8 cellular contexts compared by ENCODE assay signal in the genomic region with DNA sequence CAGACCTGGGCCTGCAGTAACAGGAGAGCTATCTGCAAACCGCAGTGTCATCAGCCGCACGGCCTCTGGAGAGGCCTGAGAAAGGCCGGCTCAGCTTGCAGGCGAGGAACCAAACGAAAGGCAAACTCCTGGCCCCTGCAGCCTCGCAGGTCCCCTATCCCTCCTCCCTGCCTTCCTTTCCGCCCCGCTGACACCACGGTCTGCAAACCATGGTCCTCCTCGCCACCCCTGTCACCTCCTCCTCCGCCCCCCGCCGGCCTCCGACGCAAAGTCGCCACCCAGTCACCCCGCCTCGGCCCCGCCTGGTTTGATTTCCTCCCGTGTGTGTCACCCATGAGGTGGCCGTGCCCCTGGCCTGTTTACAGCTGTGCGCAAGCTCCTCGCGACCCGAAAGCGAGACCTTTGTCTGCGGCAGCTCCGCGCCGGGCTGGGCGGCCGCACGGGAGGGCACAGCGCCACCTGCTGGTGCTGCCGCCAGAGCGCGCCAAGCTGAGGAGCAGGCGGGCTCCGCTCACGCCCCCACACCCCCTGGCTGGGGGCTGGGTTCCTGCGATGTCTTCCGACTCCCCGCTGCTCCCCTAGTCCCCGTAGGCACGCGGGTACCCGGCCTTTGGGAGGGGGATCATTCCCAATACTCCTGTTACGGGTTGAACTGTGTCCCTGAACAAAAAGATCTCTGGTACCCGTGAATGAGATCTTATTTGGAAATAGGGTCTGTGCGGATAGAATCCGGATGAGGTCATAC. TPM values are rescaled to one million over a fixed set of nuclear protein-coding genes. Genes with fewer than 3 reads are reported as not detected.
DNase-seq lines count a peak whose midpoint lies in the region; ATAC-seq and TF ChIP-seq lines count a peak whose summit lies in the region.

No MANE protein-coding gene starts in this region.

- H3K18ac ChIP-seq in IMR-90 (ENCODE audit: low read depth, low read length), result no peak overlapping the region

- H3K4me3 ChIP-seq in CD4-positive, alpha-beta memory T cell (ENCODE audit: low read length in 2 of 2), result peak overlapping the region; percentile 29 to 51
- H3K4me3 ChIP-seq in IMR-90 (ENCODE audit: insufficient read depth, low read depth, low read length) (peak overlapping the region; percentile 31), parathyroid adenoma (ENCODE audit: low read depth, low read length) (peak overlapping the region; percentile 48), transverse colon (peak overlapping the region; percentile 2 to 43 (median 23))

- peaks cover 4% of the 10 kb centered on the region for H3K36me3 ChIP-seq in CD4-positive, alpha-beta memory T cell (ENCODE audit: insufficient read depth, low read length)
- H3K36me3 ChIP-seq in IMR-90 (ENCODE audit: control insufficient read depth, insufficient read depth, low read length), result no peaks in the 10 kb centered on the region
- no peaks in the 10 kb centered on the region for H3K36me3 ChIP-seq in parathyroid adenoma (ENCODE audit: control insufficient read depth, insufficient read depth, low read length)
- H3K36me3 ChIP-seq in transverse colon, result no peaks in the 10 kb centered on the region

- H2BK20ac ChIP-seq in IMR-90 (ENCODE audit: low read depth, low read length), result no peak overlapping the region

- no peak overlapping the region for H2BK5ac ChIP-seq in IMR-90 (ENCODE audit: low read depth, low read length, poor library complexity, severe bottlenecking)

- no peak for TF ChIP-seq EP300 in transverse colon (IDR thresholded peaks at IDR 0.05; ENCODE audit: low read depth)

- peak overlapping the region; percentile 24; the same call in 1 of the 2 replicates for H2AK5ac ChIP-seq in IMR-90 (ENCODE audit: low read depth, low read length)

- 0 out of 2 replicates have a peak, but pooled peaks cover 5% of the 10 kb centered on the region for H3K9me1 ChIP-seq in IMR-90 (ENCODE audit: insufficient read depth, low read length)

- 14% methylated on average over 33 of the region's 52 CpGs; no CpG with 5 or more reads in 1 of the 2 experiments for WGBS in IMR-90 (ENCODE audit: extremely low coverage in 2 of 2, insufficient read length in 1 of 2), 2 experiments
- WGBS in transverse colon (ENCODE audit: low coverage in 1 of 2), 2 donors, result 3 to 8% methylated on average over 6 to 46 of the region's 52 CpGs

- dilution Hi-C loops in IMR-90 (cut with HindIII; ENCODE audit: low sequenced_read_pairs, unreplicated experiment), result no loop called here

- DNase-seq in CD4-positive, alpha-beta memory T cell, result peak; percentile 89 to 98 (median 91)
- DNase-seq in IMR-90 (peak; percentile 51), SK-MEL-5 (ENCODE audit: low read depth, low spot score) (peak; percentile 62), glutamatergic neuron (peak; percentile 93), transverse colon (peak; percentile 95)
- peak; percentile 37 to 91 (median 77) for DNase-seq in activated naive CD4-positive, alpha-beta T cell (lab: John Stamatoyannopoulos, UW)

- peak overlapping the region; percentile 85 for H2AK9ac ChIP-seq in IMR-90 (replicated peaks; ENCODE audit: low read depth, low read length, poor library complexity)

- peaks cover 14 to 68% of the 10 kb centered on the region in 2 experiments for H3K79me1 ChIP-seq in IMR-90 (ENCODE audit: low read depth in 1 of 2, low read length in 2 of 2)

- H4K20me1 ChIP-seq in IMR-90 (ENCODE audit: insufficient read depth, low read length), result peaks cover 76% of the 10 kb centered on the region

- H3K4me1 ChIP-seq in CD4-positive, alpha-beta memory T cell (ENCODE audit: insufficient read depth, low read length), result peaks cover 86% of the 10 kb centered on the region
- H3K4me1 ChIP-seq in IMR-90 (ENCODE audit: control insufficient read depth, insufficient read depth, low read length) (peaks cover 17% of the 10 kb centered on the region), parathyroid adenoma (peaks cover 9% of the 10 kb centered on the region), transverse colon (peaks cover 52 to 74% (median 61%) of the 10 kb centered on the region in 4 donors)

- H3K27me3 ChIP-seq in CD4-positive, alpha-beta memory T cell (ENCODE audit: insufficient read depth, low read length), result no peaks in the 10 kb centered on the region
- H3K27me3 ChIP-seq in IMR-90 (ENCODE audit: control insufficient read depth, insufficient read depth, low read length), result no peaks in the 10 kb centered on the region
- no peaks in the 10 kb centered on the region for H3K27me3 ChIP-seq in parathyroid adenoma (ENCODE audit: control insufficient read depth, insufficient read depth, low read length)
- no peaks in the 10 kb centered on the region for H3K27me3 ChIP-seq in transverse colon

- H2BK120ac ChIP-seq in IMR-90 (ENCODE audit: low read depth, low read length), result 0 out of 2 replicates have a peak overlapping the region, but pooled peaks have one; percentile 40

- peaks cover 0 to 12% of the 10 kb centered on the region in 2 donors for H3K36me3 Mint-ChIP-seq in CD4-positive, alpha-beta memory T cell
- H3K36me3 Mint-ChIP-seq in glutamatergic neuron (ENCODE audit: unreplicated experiment), result no peaks in the 10 kb centered on the region

- peak overlapping the region; percentile 75 to 85 (median 82) for H3K4me3 Mint-ChIP-seq in CD4-positive, alpha-beta memory T cell
- peak overlapping the region; percentile 98 for H3K4me3 Mint-ChIP-seq in glutamatergic neuron (ENCODE audit: unreplicated experiment)

- H3K56ac ChIP-seq in IMR-90 (ENCODE audit: extremely low read depth, insufficient read depth, low read length), result no peak overlapping the region

- TF ChIP-seq RAD21 in IMR-90 (IDR thresholded peaks at IDR 0.05; ENCODE audit: low read length), result peak; percentile 86

- peaks cover 40 to 76% (median 64%) of the 10 kb centered on the region in 4 donors for H3K4me1 Mint-ChIP-seq in CD4-positive, alpha-beta memory T cell
- peaks cover 21% of the 10 kb centered on the region for H3K4me1 Mint-ChIP-seq in glutamatergic neuron (ENCODE audit: low read depth, unreplicated experiment)

- H3K27ac Mint-ChIP-seq in CD4-positive, alpha-beta memory T cell, result peak overlapping the region; percentile 94 to 100 (median 97)
- H3K27ac Mint-ChIP-seq in glutamatergic neuron (ENCODE audit: unreplicated experiment), result peak overlapping the region; percentile 97

- intact Hi-C loops in CD4-positive, alpha-beta memory T cell (cut with micrococcal nuclease), result loop anchor here (1.0 kb wide), 3 partner anchors 23 to 114 kb away; a partner anchor contains a TSS
- intact Hi-C loops in IMR-90 (cut with micrococcal nuclease) (loop anchor here (1.0 kb wide), 3 partner anchors 9 to 103 kb away; no protein-coding TSS in a partner anchor), transverse colon (cut with DNase I; ENCODE audit: low total_unique reads) (loop anchor here (10.0 kb wide), 1 partner anchor 100 kb away; no protein-coding TSS in a partner anchor)

- CTCF ChIA-PET in CD4-positive, alpha-beta memory T cell (lab: Charles Lee; ENCODE audit: partially characterized antibody), result interaction anchor here (0.7 to 19.9 kb wide), 16 partner anchors 12 to 122 kb away, joined by 3 to 596 read pairs (median 4); a partner anchor contains a TSS
- CTCF ChIA-PET in IMR-90 (lab: Yijun Ruan, JAX), result interaction anchor here (0.6 to 2.7 kb wide), 17 partner anchors 9 to 205 kb away, joined by 3 to 20 read pairs (median 4); a partner anchor contains a TSS

- peak overlapping the region; percentile 79 for H3K27ac ChIP-seq in CD4-positive, alpha-beta memory T cell (ENCODE audit: low read depth, low read length)
- H3K27ac ChIP-seq in IMR-90 (ENCODE audit: insufficient read depth, low read length), result 0 out of 2 replicates have a peak overlapping the region, but pooled peaks have one; percentile 43
- H3K27ac ChIP-seq in parathyroid adenoma, result peak overlapping the region; percentile 73
- peak overlapping the region; percentile 76 to 82 (median 80) for H3K27ac ChIP-seq in transverse colon

- H3K9ac ChIP-seq in IMR-90 (ENCODE audit: low read depth, low read length) (peak overlapping the region; percentile 47), parathyroid adenoma (no peak overlapping the region)

- in situ Hi-C loops in IMR-90 (cut with MboI; ENCODE audit: low sequenced_read_pairs) (no loop called here), SK-MEL-5 (cut with HindIII; ENCODE audit: low pct_unique_long_range_greater_than_20kb, low sequenced_read_pairs) (no loop called here), transverse colon (cut with MboI; ENCODE audit: low pct_ligation_motif_present in 1 of 4, low pct_unique_long_range_greater_than_20kb in 1 of 4, low sequenced_read_pairs in 3 of 4) (no loop called here)

- H3K4me2 ChIP-seq in IMR-90 (ENCODE audit: low read depth, low read length), result peak overlapping the region; percentile 77
- H3K4me2 ChIP-seq in parathyroid adenoma (ENCODE audit: low read length), result peak overlapping the region; percentile 90

- no peak overlapping the region; the same call in 1 of the 2 replicates for H4K5ac ChIP-seq in IMR-90 (ENCODE audit: low read depth, low read length)

- peak overlapping the region; percentile 60; the same call in 1 of the 2 replicates for H3K4ac ChIP-seq in IMR-90 (ENCODE audit: low read depth, low read length)

- peaks cover 13% of the 10 kb centered on the region for H3K79me2 ChIP-seq in parathyroid adenoma

- H3K23ac ChIP-seq in IMR-90 (ENCODE audit: low read depth, low read length), result 0 out of 2 replicates have a peak overlapping the region, but pooled peaks have one; percentile 15

- H2AFZ ChIP-seq in IMR-90 (replicated peaks; ENCODE audit: low read length, poor library complexity) (peak overlapping the region; percentile 89), parathyroid adenoma (peak overlapping the region; percentile 58)

- no TSS peak for BruUV-seq in IMR-90 (replicated peaks; lab: Mats Ljungman, UMichigan)

- H3K27me3 Mint-ChIP-seq in CD4-positive, alpha-beta memory T cell, result no peaks in the 10 kb centered on the region
- peaks cover 17% of the 10 kb centered on the region for H3K27me3 Mint-ChIP-seq in glutamatergic neuron (ENCODE audit: unreplicated experiment)

- TF ChIP-seq CTCF in IMR-90 (conservative IDR thresholded peaks at IDR 0.05; ENCODE audit: low read depth, low read length), result peak; percentile 96
- TF ChIP-seq CTCF in glutamatergic neuron (IDR thresholded peaks at IDR 0.05; ENCODE audit: partially characterized antibody, unreplicated experiment), result peak; percentile 100
- peak; percentile 94 for TF ChIP-seq CTCF in parathyroid adenoma (IDR thresholded peaks at IDR 0.05)
- peak; percentile 97 to 100 (median 99) for TF ChIP-seq CTCF in transverse colon (IDR thresholded peaks at IDR 0.05)

- peak overlapping the region; percentile 33 for H3K14ac ChIP-seq in IMR-90 (replicated peaks; ENCODE audit: low read depth, low read length)

- TF ChIP-seq POLR2A in IMR-90 (IDR thresholded peaks at IDR 0.05; ENCODE audit: low read depth, low read length), result no peak
- TF ChIP-seq POLR2A in transverse colon (IDR thresholded peaks at IDR 0.05), result peak; percentile 66

- POLR2A ChIA-PET in CD4-positive, alpha-beta memory T cell (lab: Charles Lee; ENCODE audit: partially characterized antibody), result interaction anchor here (0.7 to 13.6 kb wide), 6 partner anchors 13 to 200 kb away, joined by 3 to 424 read pairs (median 34); a partner anchor contains a TSS
- POLR2A ChIA-PET in IMR-90 (lab: Charles Lee; ENCODE audit: unreplicated experiment), result no interaction called here

- no peaks in the 10 kb centered on the region for H3K9me3 Mint-ChIP-seq in CD4-positive, alpha-beta memory T cell
- H3K9me3 Mint-ChIP-seq in glutamatergic neuron (ENCODE audit: unreplicated experiment), result peaks cover 26% of the 10 kb centered on the region

- peak; percentile 42 for ATAC-seq in GM19455 (IDR thresholded peaks at IDR 0.05; ENCODE audit: unreplicated experiment)
- ATAC-seq in IMR-90 (ENCODE audit: low read depth), result peak; percentile 33

- H3K9me3 ChIP-seq in CD4-positive, alpha-beta memory T cell (ENCODE audit: control insufficient read depth in 1 of 2, low read length in 2 of 2), result no peaks in the 10 kb centered on the region
- H3K9me3 ChIP-seq in IMR-90 (ENCODE audit: control insufficient read depth, insufficient read depth, low read length) (no peaks in the 10 kb centered on the region), parathyroid adenoma (ENCODE audit: control insufficient read depth, low read length) (no peaks in the 10 kb centered on the region), transverse colon (no peaks in the 10 kb centered on the region)

- no peak overlapping the region for H2BK15ac ChIP-seq in IMR-90 (ENCODE audit: low read depth, low read length)

- H4K91ac ChIP-seq in IMR-90 (ENCODE audit: insufficient read depth, low read depth, low read length), result no peak overlapping the region

- peak overlapping the region in 1 of 2 experiments; percentile 40; a peak in 1 of 4 replicates for H4K8ac ChIP-seq in IMR-90 (ENCODE audit: low read depth in 2 of 2, low read length in 2 of 2)

RNA-seq across cellular contexts. Expression of a gene that starts 19.4 kb away (rescaled TPM):
- total RNA-seq in CD4-positive, alpha-beta memory T cell, result 1 to 10 TPM; 3.6 to 6.3 TPM
- under 1 TPM; 0.16 to 0.50 TPM for polyA plus RNA-seq in CD4-positive, alpha-beta memory T cell
- 0.83 and 1.8 TPM in 2 replicates for total RNA-seq in IMR-90 (2012; rRNA removed)
- polyA plus RNA-seq in IMR-90 (2012; rRNA removed), result 2.4 and 3.2 TPM in 2 replicates
- 4.8 and 4.9 TPM in 2 replicates for polyA plus RNA-seq in IMR-90 (2012; cell fraction: cytosol; rRNA removed)
- polyA plus RNA-seq in IMR-90 (2012; cell fraction: nucleus; rRNA removed; ENCODE audit: low replicate concordance), result 7.1 and 11.3 TPM in 2 replicates
- not detected in 2 replicates for total RNA-seq in SK-MEL-5 (2014; rRNA removed; shearing (Covaris generic))
- not detected in 2 replicates for polyA plus RNA-seq in SK-MEL-5 (2015; cell fraction: cytosol; rRNA removed)
- 0.15 TPM in 1 of 2 replicates, not detected in the other for polyA plus RNA-seq in SK-MEL-5 (2015; cell fraction: nucleus; rRNA removed)
- total RNA-seq in glutamatergic neuron (ENCODE audit: unreplicated experiment), result 1.3 TPM
- 10 to 100 TPM in 3 of 4 donors, 1 to 10 TPM in 1; 4.1 to 15.7 (median 11.8) TPM for total RNA-seq in transverse colon

RNA-seq across cellular contexts. Expression of a gene that starts 23.3 kb away (rescaled TPM):
- 100 to 1,000 TPM; 123 to 131 TPM for total RNA-seq in CD4-positive, alpha-beta memory T cell
- 10 to 100 TPM; 27.9 to 67.8 TPM for polyA plus RNA-seq in CD4-positive, alpha-beta memory T cell
- 12.2 and 13.1 TPM in 2 replicates for total RNA-seq in IMR-90 (2012; rRNA removed)
- 36.9 and 37.2 TPM in 2 replicates for polyA plus RNA-seq in IMR-90 (2012; rRNA removed)
- 33.9 and 37.7 TPM in 2 replicates for polyA plus RNA-seq in IMR-90 (2012; cell fraction: cytosol; rRNA removed)
- polyA plus RNA-seq in IMR-90 (2012; cell fraction: nucleus; rRNA removed; ENCODE audit: low replicate concordance), result 160 and 211 TPM in 2 replicates
- total RNA-seq in SK-MEL-5 (2014; rRNA removed; shearing (Covaris generic)), result 22.4 and 26.6 TPM in 2 replicates
- polyA plus RNA-seq in SK-MEL-5 (2015; cell fraction: cytosol; rRNA removed), result 29.7 and 39.0 TPM in 2 replicates
- 108 and 113 TPM in 2 replicates for polyA plus RNA-seq in SK-MEL-5 (2015; cell fraction: nucleus; rRNA removed)
- total RNA-seq in glutamatergic neuron (ENCODE audit: unreplicated experiment), result 449 TPM
- total RNA-seq in transverse colon, result 100 to 1,000 TPM in 1 of 4 donors, 10 to 100 TPM in 3; 50.5 to 233 (median 58.2) TPM

Comparison
In these comparisons a context has a peak if more than half of its experiments do, and no peak if none do; other contexts are left out.
1. Peak in every context shown above with its lines: DNase-seq, ATAC-seq, H3K4me3 ChIP-seq and H3K27ac ChIP-seq.